13 cellular contexts compared by ENCODE assay signal in the genomic region with DNA sequence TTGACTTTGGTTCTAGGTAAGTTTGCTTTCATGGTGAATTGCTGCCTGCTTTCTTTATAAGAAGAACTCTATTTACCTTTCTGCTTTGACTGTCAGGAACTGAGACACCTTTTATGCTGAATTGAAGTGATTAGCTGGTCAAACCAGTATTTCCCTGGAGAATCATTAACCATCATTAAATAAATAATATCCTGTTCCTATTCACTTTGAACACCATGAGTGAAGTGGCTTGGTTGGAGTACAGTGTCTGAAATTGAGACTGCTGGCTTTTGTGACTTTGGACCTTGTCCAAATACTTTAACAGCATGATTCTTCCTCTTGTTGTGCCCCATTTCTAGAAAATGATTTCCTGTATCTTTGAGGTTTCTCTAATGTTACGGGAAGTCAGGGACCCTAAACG. TPM values are rescaled to one million over a fixed set of nuclear protein-coding genes. Genes with fewer than 3 reads are reported as not detected.
A peak's percentile ranks its signal among the peaks of the same experiment; 100 is the strongest.
DNase-seq lines count a peak whose midpoint lies in the region; ATAC-seq and TF ChIP-seq lines count a peak whose summit lies in the region.
"Had no signal": no experiment of that assay in that cellular context is flagged by ENCODE, and none has a peak within 500 bp of the region (broad histone marks: within the 10 kb centered on the region; RNA-seq: fewer than 3 reads in every experiment).

No MANE protein-coding gene starts in this region.

- H3K36me3 ChIP-seq in body of pancreas (replicated peaks in 1 of 2; ENCODE audit: insufficient read depth in 1 of 2, low read depth in 2 of 2) (no peaks in the 10 kb centered on the region), spleen (no peaks in the 10 kb centered on the region)
- H3K36me3 ChIP-seq: heart right ventricle had no signal

- H3K27me3 ChIP-seq in body of pancreas (no peaks in the 10 kb centered on the region), spleen (replicated peaks in 1 of 7) (no peaks in the 10 kb centered on the region)
- H3K27me3 ChIP-seq: heart right ventricle had no signal

- peak; percentile 61 for DNase-seq in DMS153 treated with DMSO at 0.1 percent for 48 hours (lab: John Stamatoyannopoulos, UW; ENCODE audit: unreplicated experiment)
- peak; percentile 36 for DNase-seq in NCI-H2081 treated with DMSO at 0.1 percent for 48 hours (lab: John Stamatoyannopoulos, UW)
- peak in 3 of 4 donors; percentile 15 to 71 (median 50) for DNase-seq in body of pancreas
- no peak for DNase-seq in spleen
- DNase-seq in superior temporal gyrus (ENCODE audit: extremely low spot score) = no peak
- DNase-seq: activated B cell treated with CpG ODN at 0.5 μM for 24 hours; activated naive CD8-positive, alpha-beta T cell treated with anti-CD3 and anti-CD28 coated beads, Interleukin-2, amount 50 U/mL, for 24 hours; CD4-positive, CD25-positive, alpha-beta regulatory T cell; heart right ventricle; NCI-H1092 treated with DMSO at 0.1 percent for 48 hours had no signal

- H3K9me3 Mint-ChIP-seq in nephron = peaks cover 18% of the 10 kb centered on the region
- H3K9me3 Mint-ChIP-seq: activated naive CD8-positive, alpha-beta T cell treated with anti-CD3 and anti-CD28 coated beads, Interleukin-2, amount 50 U/mL, for 24 hours had no signal

- no peak overlapping the region for H3K4me3 Mint-ChIP-seq in nephron
- H3K4me3 Mint-ChIP-seq: activated B cell treated with CpG ODN at 0.5 μM for 24 hours; activated naive CD8-positive, alpha-beta T cell treated with anti-CD3 and anti-CD28 coated beads, Interleukin-2, amount 50 U/mL, for 24 hours had no signal

- no peak for TF ChIP-seq CTCF in body of pancreas (IDR thresholded peaks at IDR 0.05)
- no peak for TF ChIP-seq CTCF in nephron (IDR thresholded peaks at IDR 0.05; ENCODE audit: unreplicated experiment in 3 of 3)
- no peak for TF ChIP-seq CTCF in spleen (IDR thresholded peaks at IDR 0.05 in 8 of 11, conservative IDR thresholded peaks at IDR 0.05 in 3 of 11)

- peak overlapping the region; percentile 72 to 94 (median 76) for H3K27ac Mint-ChIP-seq in nephron
- H3K27ac Mint-ChIP-seq: activated B cell treated with CpG ODN at 0.5 μM for 24 hours; activated naive CD8-positive, alpha-beta T cell treated with anti-CD3 and anti-CD28 coated beads, Interleukin-2, amount 50 U/mL, for 24 hours; CD4-positive, CD25-positive, alpha-beta regulatory T cell had no signal

- H3K4me1 ChIP-seq in body of pancreas (peaks cover 38% of the 10 kb centered on the region), spleen (peaks cover 0 to 26% (median 8%) of the 10 kb centered on the region in 6 donors)

- H3K4me3 ChIP-seq in body of pancreas = no peak overlapping the region
- H3K4me3 ChIP-seq in spleen = no peak overlapping the region
- H3K4me3 ChIP-seq: heart right ventricle had no signal

- no peak for TF ChIP-seq POLR2A in body of pancreas (IDR thresholded peaks at IDR 0.05)
- TF ChIP-seq POLR2A in spleen (IDR thresholded peaks at IDR 0.05) = no peak

- H3K27me3 Mint-ChIP-seq in nephron (ENCODE audit: low read depth) = peaks cover 27% of the 10 kb centered on the region
- H3K27me3 Mint-ChIP-seq: activated B cell treated with CpG ODN at 0.5 μM for 24 hours had no signal

- WGBS in body of pancreas, 2 donors = 6 to 12% methylated on average over 2 of the region's 2 CpGs
- 20 to 37% (median 25%) methylated on average over 2 of the region's 2 CpGs for WGBS in spleen, 5 donors

- peaks cover 11% of the 10 kb centered on the region for H3K4me1 Mint-ChIP-seq in nephron

- peaks cover 0 to 4% (median 0%) of the 10 kb centered on the region in 3 donors for H3K9me3 ChIP-seq in body of pancreas
- peaks cover 0 to 15% (median 4%) of the 10 kb centered on the region in 8 donors for H3K9me3 ChIP-seq in spleen

- H3K27ac ChIP-seq in body of pancreas (peak overlapping the region; percentile 58 to 90 (median 62)), spleen (no peak overlapping the region)
- H3K27ac ChIP-seq: heart right ventricle had no signal

- intact Hi-C loops in body of pancreas (cut with DNase I) (no loop called here), spleen (cut with DNase I; ENCODE audit: low total_unique reads) (no loop called here)

- ATAC-seq in body of pancreas (peak; percentile 92), HG03196 (IDR thresholded peaks at IDR 0.05; ENCODE audit: unreplicated experiment) (no peak), GM18498 (IDR thresholded peaks at IDR 0.05; ENCODE audit: unreplicated experiment) (no peak)
- ATAC-seq: activated naive CD8-positive, alpha-beta T cell treated with anti-CD3 and anti-CD28 coated beads, Interleukin-2, amount 50 U/mL, for 24 hours; heart right ventricle had no signal

- no peaks in the 10 kb centered on the region for H3K36me3 Mint-ChIP-seq in nephron (ENCODE audit: low read depth)
- H3K36me3 Mint-ChIP-seq: CD4-positive, CD25-positive, alpha-beta regulatory T cell had no signal

RNA-seq across cellular contexts. Expression of a gene that starts 5.6 kb away (rescaled TPM):
- total RNA-seq in body of pancreas = 10 to 100 TPM; 16.1 to 71.9 TPM
- 10 to 100 TPM; 24.4 to 47.7 (median 30.6) TPM for total RNA-seq in spleen
- polyA plus RNA-seq in spleen = 10 to 100 TPM; 17.7 to 35.5 (median 21.7) TPM

RNA-seq across cellular contexts. Expression of a gene that starts 21.9 kb away (rescaled TPM):
- 10 to 100 TPM; 18.5 to 29.3 TPM for total RNA-seq in body of pancreas
- 10 to 100 TPM; 35.3 to 69.2 (median 45.9) TPM for total RNA-seq in spleen
- polyA plus RNA-seq in spleen = 1 to 10 TPM; 4.3 to 5.9 (median 4.7) TPM

RNA-seq across cellular contexts. Expression of a gene that starts 57.5 kb away (rescaled TPM):
- 10 to 100 TPM; 15.5 to 37.1 TPM for total RNA-seq in body of pancreas
- total RNA-seq in spleen = 10 to 100 TPM; 55.8 to 99.2 (median 79.7) TPM
- 10 to 100 TPM; 54.6 to 66.7 (median 61.3) TPM for polyA plus RNA-seq in spleen

Comparison
In these comparisons a context has a peak if more than half of its experiments do, and no peak if none do; other contexts are left out.
1. DNase-seq: peak in DMS153 treated with DMSO at 0.1 percent for 48 hours (single experiment), NCI-H2081 treated with DMSO at 0.1 percent for 48 hours (single experiment) and body of pancreas (3 of 4); none in spleen (single experiment) and superior temporal gyrus (single experiment).
2. H3K27ac ChIP-seq: peak in body of pancreas (4 of 4); none in spleen (0 of 8).